ENCODE assay signal across 1 cellular context in the genomic region with DNA sequence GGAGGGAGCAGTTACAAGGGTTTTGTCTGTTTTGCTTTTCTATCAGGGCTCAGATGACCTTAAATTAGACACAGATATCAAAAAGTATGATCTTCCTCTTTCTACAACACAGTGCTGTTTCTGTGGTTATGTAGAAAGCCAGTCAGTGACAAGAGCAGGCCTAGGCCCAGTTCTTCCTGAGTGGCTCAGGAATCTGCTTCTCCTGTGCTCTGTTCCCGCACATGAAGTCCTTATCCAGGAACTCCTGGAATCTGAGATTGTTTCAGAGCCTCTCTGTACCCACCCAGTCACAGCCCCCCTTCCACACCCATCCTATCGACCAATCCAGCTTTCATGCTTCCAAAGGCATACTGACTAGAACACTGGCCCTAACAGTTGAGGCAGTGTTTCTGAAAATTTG.
TF ChIP-seq lines count a peak whose summit lies in the region.

No MANE protein-coding gene starts in this region.

TF ChIP-seq in GM12878, 131 proteins besides CTCF, POLR2A, EP300 and RAD21 (continued from another document):
- TF ChIP-seq MLLT1 (IDR thresholded peaks at IDR 0.05) = no peak
- no peak for TF ChIP-seq PML (IDR thresholded peaks at IDR 0.05; ENCODE audit: low read length)
- TF ChIP-seq BCL11A (IDR thresholded peaks at IDR 0.05; ENCODE audit: low read depth, low read length) = no peak
TF ChIP-seq in GM12878: peak in this region for 1.
